16 cellular contexts compared by ENCODE assay signal in genomic region chrX:71184803-71185495, GRCh38. TPM values are rescaled to one million over a fixed set of nuclear protein-coding genes. Genes with fewer than 3 reads are reported as not detected.
A peak's percentile ranks its signal among the peaks of the same experiment; 100 is the strongest.
DNase-seq lines count a peak whose midpoint lies in the region; ATAC-seq, FAIRE-seq and TF ChIP-seq lines count a peak whose summit lies in the region.
"Had no signal": no experiment of that assay in that cellular context is flagged by ENCODE, and none has a peak within 500 bp of the region (broad histone marks: within the 10 kb centered on the region; RNA-seq: fewer than 3 reads in every experiment).

No MANE protein-coding gene starts in this region.

- H4K20me1 ChIP-seq in SK-N-SH (ENCODE audit: insufficient read depth), result no peaks in the 10 kb centered on the region

- H2AFZ ChIP-seq in SK-N-SH (ENCODE audit: low read depth), result no peak overlapping the region

- H3K4me2 ChIP-seq in SK-N-SH, result no peak overlapping the region

- DNase-seq in T-helper 2 cell treated with Interferon-gamma antibody and Interleukin-4, amounts not matched to agents 5 μg/mL and 100 μg/mL, for 36 hours (ENCODE audit: low spot score), result no peak
- no peak for DNase-seq in T-helper 2 cell
- DNase-seq in NCI-H1105 (lab: John Stamatoyannopoulos, UW), result peak; percentile 21
- peak; percentile 9 for DNase-seq in bronchial epithelial cell (ENCODE audit: low read depth)
- DNase-seq in pancreas, result peak in 3 of 6 donors; percentile 13 to 48 (median 25)
- no peak for DNase-seq in activated CD8-positive, alpha-beta memory T cell treated with anti-CD3 and anti-CD28 coated beads, Interleukin-2, amount 50 U/mL, for 48 hours
- no peak for DNase-seq in SK-N-SH
- DNase-seq: activated naive CD8-positive, alpha-beta T cell treated with anti-CD3 and anti-CD28 coated beads, Interleukin-2, amount 10 ng/mL, durations not matched to agents 7 days and 5 days; central memory CD4-positive, alpha-beta T cell; DMS79; foreskin melanocyte; uterus had no signal

- TF ChIP-seq CTCF in bronchial epithelial cell (IDR thresholded peaks at IDR 0.05; ENCODE audit: insufficient read depth, low read length, severe bottlenecking), result no peak
- TF ChIP-seq CTCF in pancreas (IDR thresholded peaks at IDR 0.05), result no peak
- TF ChIP-seq CTCF in SK-N-SH (IDR thresholded peaks at IDR 0.05), result no peak

- no peak for TF ChIP-seq RAD21 in SK-N-SH (IDR thresholded peaks at IDR 0.05; ENCODE audit: low read length)

- FAIRE-seq in bronchial epithelial cell (lab: Jason Lieb, UNC), result no peak
- FAIRE-seq in pancreas (lab: Jason Lieb, UNC), result no peak
- FAIRE-seq: TTC549 had no signal

- H3K27ac Mint-ChIP-seq in T-helper 2 cell treated with Interferon-gamma antibody and Interleukin-4, amounts not matched to agents 5 μg/mL and 100 μg/mL, for 36 hours, result peak overlapping the region; percentile 55
- H3K27ac Mint-ChIP-seq: activated naive CD8-positive, alpha-beta T cell treated with anti-CD3 and anti-CD28 coated beads, Interleukin-2, amount 10 ng/mL, durations not matched to agents 7 days and 5 days; stimulated activated effector memory CD8-positive, alpha-beta T cell treated with anti-CD3 and anti-CD28 coated beads, Interleukin-12 subunit alpha, Interleukin-12 subunit beta, amount 100 ng/mL, for 72 hours had no signal

- H3K36me3 Mint-ChIP-seq in T-helper 2 cell treated with Interferon-gamma antibody and Interleukin-4, amounts not matched to agents 5 μg/mL and 100 μg/mL, for 36 hours (ENCODE audit: low read depth), result peaks cover 11% of the 10 kb centered on the region

- H3K9me2 ChIP-seq in SK-N-SH, result no peaks in the 10 kb centered on the region

- H3K4me3 Mint-ChIP-seq in T-helper 2 cell treated with Interferon-gamma antibody and Interleukin-4, amounts not matched to agents 5 μg/mL and 100 μg/mL, for 36 hours, result no peak overlapping the region
- H3K4me3 Mint-ChIP-seq: activated naive CD8-positive, alpha-beta T cell treated with anti-CD3 and anti-CD28 coated beads, Interleukin-2, amount 10 ng/mL, durations not matched to agents 7 days and 5 days; stimulated activated effector memory CD8-positive, alpha-beta T cell treated with anti-CD3 and anti-CD28 coated beads, Interleukin-12 subunit alpha, Interleukin-12 subunit beta, amount 100 ng/mL, for 72 hours had no signal

- H3K4me1 ChIP-seq in pancreas (no peaks in the 10 kb centered on the region), SK-N-SH (ENCODE audit: control insufficient read depth in 1 of 2, insufficient read depth in 2 of 2, low read depth in 1 of 2, low read length in 1 of 2) (peaks cover 0 to 8% of the 10 kb centered on the region in 2 experiments; a peak in 1 of 4 replicates)
- H3K4me1 ChIP-seq: uterus had no signal

- H3K79me2 ChIP-seq in SK-N-SH (ENCODE audit: insufficient read depth), result no peaks in the 10 kb centered on the region

- H3K9me3 ChIP-seq in pancreas, result no peaks in the 10 kb centered on the region
- no peaks in the 10 kb centered on the region for H3K9me3 ChIP-seq in SK-N-SH
- H3K9me3 ChIP-seq: SJCRH30, uterus had no signal

- CTCF ChIA-PET in SK-N-SH (lab: Yijun Ruan, JAX), result interaction anchor here (0.6 to 1.5 kb wide), 2 partner anchors 10 to 396 kb away, joined by 3 to 4 read pairs; no protein-coding TSS in a partner anchor

- H3K27me3 Mint-ChIP-seq in T-helper 2 cell treated with Interferon-gamma antibody and Interleukin-4, amounts not matched to agents 5 μg/mL and 100 μg/mL, for 36 hours (ENCODE audit: low read depth), result no peaks in the 10 kb centered on the region
- H3K27me3 Mint-ChIP-seq: activated naive CD8-positive, alpha-beta T cell treated with anti-CD3 and anti-CD28 coated beads, Interleukin-2, amount 10 ng/mL, durations not matched to agents 7 days and 5 days had no signal

- peaks cover 6% of the 10 kb centered on the region for H3F3A ChIP-seq in SK-N-SH (replicated peaks; ENCODE audit: insufficient read depth)

- ATAC-seq in pancreas (peak in 3 of 4 donors; percentile 18 to 27 (median 21)), GM21526 (IDR thresholded peaks at IDR 0.05; ENCODE audit: low FRiP score, unreplicated experiment) (no peak)
- ATAC-seq: stimulated activated effector memory CD8-positive, alpha-beta T cell treated with anti-CD3 and anti-CD28 coated beads, Interleukin-12 subunit alpha, Interleukin-12 subunit beta, amount 100 ng/mL, for 72 hours had no signal

- no peaks in the 10 kb centered on the region for H3K36me3 ChIP-seq in bronchial epithelial cell (ENCODE audit: control insufficient read depth, insufficient read depth, low read length)
- H3K36me3 ChIP-seq in pancreas, result no peaks in the 10 kb centered on the region
- H3K36me3 ChIP-seq in SK-N-SH (replicated peaks in 1 of 2; ENCODE audit: control insufficient read depth in 1 of 2, insufficient read depth in 2 of 2, low read length in 1 of 2), result no peaks in the 10 kb centered on the region
- H3K36me3 ChIP-seq: SJCRH30, uterus had no signal

- H3K27me3 ChIP-seq in bronchial epithelial cell (ENCODE audit: control insufficient read depth, insufficient read depth, low read length) (no peaks in the 10 kb centered on the region), pancreas (no peaks in the 10 kb centered on the region), SK-N-SH (ENCODE audit: insufficient read depth) (no peaks in the 10 kb centered on the region; the same call in 1 of the 2 replicates)
- H3K27me3 ChIP-seq: SJCRH30, uterus had no signal

- H3K4me1 Mint-ChIP-seq in T-helper 2 cell treated with Interferon-gamma antibody and Interleukin-4, amounts not matched to agents 5 μg/mL and 100 μg/mL, for 36 hours (ENCODE audit: low read depth), result peaks cover 16% of the 10 kb centered on the region
- H3K4me1 Mint-ChIP-seq: stimulated activated effector memory CD8-positive, alpha-beta T cell treated with anti-CD3 and anti-CD28 coated beads, Interleukin-12 subunit alpha, Interleukin-12 subunit beta, amount 100 ng/mL, for 72 hours had no signal

- POLR2A ChIA-PET in SK-N-SH (lab: Yijun Ruan, JAX), result no interaction called here

- no peak for TF ChIP-seq EP300 in SK-N-SH (IDR thresholded peaks at IDR 0.05; ENCODE audit: borderline replicate concordance in 1 of 2, low read depth in 1 of 2, low read length in 1 of 2)

- intact Hi-C loops in pancreas (cut with DNase I), result no loop called here

- H3K27ac ChIP-seq in pancreas, result peak overlapping the region in 2 of 4 donors; percentile 47 to 54
- H3K27ac ChIP-seq in SK-N-SH (ENCODE audit: low read depth in 2 of 2, low read length in 1 of 2), result no peak overlapping the region
- H3K27ac ChIP-seq: SJCRH30, uterus had no signal

- WGBS in pancreas, 2 donors, result 24 to 42% methylated on average over 4 of the region's 4 CpGs
- WGBS in SK-N-SH (ENCODE audit: low lambda C conversion rate), result 40% methylated on average over 4 of the region's 4 CpGs

- no peaks in the 10 kb centered on the region for H3K9me3 Mint-ChIP-seq in T-helper 2 cell treated with Interferon-gamma antibody and Interleukin-4, amounts not matched to agents 5 μg/mL and 100 μg/mL, for 36 hours
- H3K9me3 Mint-ChIP-seq: activated naive CD8-positive, alpha-beta T cell treated with anti-CD3 and anti-CD28 coated beads, Interleukin-2, amount 10 ng/mL, durations not matched to agents 7 days and 5 days; stimulated activated effector memory CD8-positive, alpha-beta T cell treated with anti-CD3 and anti-CD28 coated beads, Interleukin-12 subunit alpha, Interleukin-12 subunit beta, amount 100 ng/mL, for 72 hours had no signal

- no peak overlapping the region for H3K9ac ChIP-seq in SK-N-SH

- H3K4me3 ChIP-seq in bronchial epithelial cell (ENCODE audit: low read depth, low read length) (no peak overlapping the region), pancreas (no peak overlapping the region), SK-N-SH (ENCODE audit: low read depth in 2 of 2, low read length in 1 of 2) (no peak overlapping the region)
- H3K4me3 ChIP-seq: SJCRH30, uterus had no signal

TF ChIP-seq in SK-N-SH, 30 proteins besides CTCF, POLR2A, EP300 and RAD21 (continues in another document):
- TF ChIP-seq ELF1 (IDR thresholded peaks at IDR 0.05) (no peak), SMC3 (IDR thresholded peaks at IDR 0.05; ENCODE audit: low read depth, low read length) (no peak), IRF3 (IDR thresholded peaks at IDR 0.05; ENCODE audit: low read depth, low read length) (no peak), TCF12 (IDR thresholded peaks at IDR 0.05) (no peak), JUND (IDR thresholded peaks at IDR 0.05) (no peak), YY1 (IDR thresholded peaks at IDR 0.05; ENCODE audit: low read depth) (no peak), MEF2A (IDR thresholded peaks at IDR 0.05; ENCODE audit: borderline replicate concordance, low read depth) (no peak), FOSL2 (IDR thresholded peaks at IDR 0.05; ENCODE audit: borderline replicate concordance, low read depth) (no peak), MAX (IDR thresholded peaks at IDR 0.05; ENCODE audit: low read depth) (no peak), TEAD4 (IDR thresholded peaks at IDR 0.05; ENCODE audit: borderline replicate concordance, insufficient read depth) (no peak)

RNA-seq across cellular contexts. Expression of gene GJB1, which starts 38.1 kb away (rescaled TPM):
- total RNA-seq in bronchial epithelial cell (0.13 TPM in 1 of 2 replicates, not detected in the other), pancreas (10 to 100 TPM; 48.2 to 70.6 (median 56.2) TPM)
- polyA plus RNA-seq in pancreas (10 to 100 TPM; 40.1 to 63.4 TPM), SK-N-SH (2012; rRNA removed) (not detected in 2 replicates)
- not detected in 2 replicates for polyA plus RNA-seq in SK-N-SH (2012; cell fraction: cytosol; rRNA removed)
- polyA plus RNA-seq in SK-N-SH (2012; cell fraction: nucleus; rRNA removed), result not detected in 2 replicates

RNA-seq across cellular contexts. Expression of gene NLGN3, which starts 40.3 kb away (rescaled TPM):
- total RNA-seq in bronchial epithelial cell, result under 0.01 TPM in 2 replicates
- total RNA-seq in pancreas, result under 1 TPM; 0.04 to 0.56 (median 0.21) TPM
- polyA plus RNA-seq in pancreas, result under 1 TPM; 0.11 to 0.33 TPM
- polyA plus RNA-seq in SK-N-SH (2012; rRNA removed), result 4.4 and 5.3 TPM in 2 replicates
- 3.0 and 4.7 TPM in 2 replicates for polyA plus RNA-seq in SK-N-SH (2012; cell fraction: cytosol; rRNA removed)
- polyA plus RNA-seq in SK-N-SH (2012; cell fraction: nucleus; rRNA removed), result 3.5 and 4.7 TPM in 2 replicates

Comparison
In these comparisons a context has a peak if more than half of its experiments do, and no peak if none do; other contexts are left out.
1. DNase-seq: peak in NCI-H1105 (single experiment) and bronchial epithelial cell (single experiment); none in T-helper 2 cell treated with Interferon-gamma antibody and Interleukin-4, amounts not matched to agents 5 μg/mL and 100 μg/mL, for 36 hours (single experiment), T-helper 2 cell (0 of 5), activated CD8-positive, alpha-beta memory T cell treated with anti-CD3 and anti-CD28 coated beads, Interleukin-2, amount 50 U/mL, for 48 hours (single experiment) and SK-N-SH (single experiment).
2. RNA of gene GJB1, which starts 38.1 kb away (total RNA-seq): 48.2 to 70.6 TPM in pancreas; 0.13 TPM in bronchial epithelial cell; every median in the first group is over 10 times any median in the second.